In the genomic region with DNA sequence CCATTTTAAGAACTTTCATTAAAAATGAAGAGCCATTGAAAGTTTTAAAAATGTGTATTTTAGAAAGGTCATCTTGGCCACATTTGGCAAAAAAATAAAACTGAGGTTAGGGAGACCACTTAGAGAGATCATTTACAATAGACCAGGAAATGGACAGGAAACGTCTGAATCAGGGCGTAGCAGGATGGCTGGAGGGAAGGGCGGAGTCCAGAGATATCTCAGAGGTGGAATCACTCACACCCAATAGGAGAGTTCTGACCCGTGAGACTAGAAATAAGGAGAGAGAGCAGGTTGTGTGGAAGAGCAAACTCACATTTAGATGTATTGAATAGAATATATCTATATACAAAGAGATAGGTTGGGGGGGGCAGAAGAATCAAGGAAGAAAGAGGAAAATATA, we compare ENCODE assay signal across 23 cellular contexts.
A peak's percentile ranks its signal among the peaks of the same experiment; 100 is the strongest.
DNase-seq lines count a peak whose midpoint lies in the region; ATAC-seq, FAIRE-seq and TF ChIP-seq lines count a peak whose summit lies in the region.
"Had no signal": no experiment of that assay in that cellular context is flagged by ENCODE, and none has a peak within 500 bp of the region (broad histone marks: within the 10 kb centered on the region; RNA-seq: fewer than 3 reads in every experiment).

No MANE protein-coding gene starts in this region.

- H3K4me1 ChIP-seq in RWPE2 (ENCODE audit: insufficient read depth, poor library complexity, severe bottlenecking) = peaks cover 11% of the 10 kb centered on the region
- no peaks in the 10 kb centered on the region for H3K4me1 ChIP-seq in prostate gland (replicated peaks)
- H3K4me1 ChIP-seq: BE2C had no signal

- no peak for TF ChIP-seq POLR2A in prostate gland (IDR thresholded peaks at IDR 0.05)

- H3K27me3 ChIP-seq in RWPE2 (ENCODE audit: insufficient read depth, poor library complexity, severe bottlenecking) (no peaks in the 10 kb centered on the region), bronchial epithelial cell (ENCODE audit: control insufficient read depth, insufficient read depth, low read length) (no peaks in the 10 kb centered on the region), prostate gland (replicated peaks; ENCODE audit: insufficient read depth) (no peaks in the 10 kb centered on the region)
- H3K27me3 ChIP-seq: BE2C had no signal

- H3K36me3 ChIP-seq in RWPE2 (ENCODE audit: low read depth) = no peaks in the 10 kb centered on the region
- H3K36me3 ChIP-seq in bronchial epithelial cell (ENCODE audit: control insufficient read depth, insufficient read depth, low read length) = no peaks in the 10 kb centered on the region
- no peaks in the 10 kb centered on the region for H3K36me3 ChIP-seq in prostate gland
- H3K36me3 ChIP-seq: BE2C had no signal

- H3K36me3 Mint-ChIP-seq in activated T-cell treated with anti-CD3 and anti-CD28 coated beads, Interleukin-2, amount 50 U/mL, for 4 hours (ENCODE audit: insufficient read depth) = no peaks in the 10 kb centered on the region
- H3K36me3 Mint-ChIP-seq: CD14-positive monocyte; CD8-positive, alpha-beta memory T cell; IgD-negative memory B cell had no signal

- no peak for TF ChIP-seq CTCF in RWPE2 (IDR thresholded peaks at IDR 0.05; ENCODE audit: poor library complexity, severe bottlenecking)
- no peak for TF ChIP-seq CTCF in bronchial epithelial cell (IDR thresholded peaks at IDR 0.05; ENCODE audit: insufficient read depth, low read length, severe bottlenecking)
- TF ChIP-seq CTCF in prostate gland (IDR thresholded peaks at IDR 0.05) = no peak

- ATAC-seq in RWPE2 (ENCODE audit: low read depth) (peak; percentile 55; the same call in 1 of the 3 replicates), HG03378 (IDR thresholded peaks at IDR 0.05; ENCODE audit: unreplicated experiment) (no peak), Right ventricle myocardium inferior (no peak)
- no peak for ATAC-seq in activated T-cell treated with anti-CD3 and anti-CD28 coated beads, Interleukin-2, amount 50 U/mL, for 4 hours

- H3K9me3 Mint-ChIP-seq in activated T-cell treated with anti-CD3 and anti-CD28 coated beads, Interleukin-2, amount 50 U/mL, for 4 hours = peaks cover 8% of the 10 kb centered on the region

- no peaks in the 10 kb centered on the region for H3K9me3 ChIP-seq in RWPE2 (ENCODE audit: severe bottlenecking)
- H3K9me3 ChIP-seq in prostate gland = no peaks in the 10 kb centered on the region
- H3K9me3 ChIP-seq: BE2C had no signal

- H3K4me3 Mint-ChIP-seq in activated T-cell treated with anti-CD3 and anti-CD28 coated beads, Interleukin-2, amount 50 U/mL, for 4 hours = no peak overlapping the region
- H3K4me3 Mint-ChIP-seq: CD14-positive monocyte; CD8-positive, alpha-beta memory T cell; H9 had no signal

- no peak overlapping the region for H3K4me3 ChIP-seq in RWPE2 (ENCODE audit: severe bottlenecking)
- no peak overlapping the region for H3K4me3 ChIP-seq in bronchial epithelial cell (ENCODE audit: low read depth, low read length)
- no peak overlapping the region for H3K4me3 ChIP-seq in prostate gland
- H3K4me3 ChIP-seq: GM23248 had no signal

- H3K27me3 Mint-ChIP-seq in activated T-cell treated with anti-CD3 and anti-CD28 coated beads, Interleukin-2, amount 50 U/mL, for 4 hours (ENCODE audit: low read depth) = peaks cover 4% of the 10 kb centered on the region

- H3K27ac ChIP-seq in RWPE2 (ENCODE audit: poor library complexity, severe bottlenecking) (no peak overlapping the region), prostate gland (no peak overlapping the region)
- H3K27ac ChIP-seq: GM23248 had no signal

- 65% methylated on average over 4 of the region's 4 CpGs for WGBS in prostate gland

- DNase-seq in NCI-H226 = peak; percentile 47
- DNase-seq in RWPE2 (ENCODE audit: low spot score) = no peak
- peak; percentile 51 for DNase-seq in bronchial epithelial cell (ENCODE audit: low read depth)
- peak; percentile 32 to 61 for DNase-seq in lung microvascular endothelial cell (ENCODE audit: low read depth in 2 of 2)
- DNase-seq in prostate gland (ENCODE audit: low spot score) = no peak
- no peak for DNase-seq in Right ventricle myocardium inferior (ENCODE audit: missing footprints)
- no peak for DNase-seq in activated T-cell treated with anti-CD3 and anti-CD28 coated beads, Interleukin-2, amount 50 U/mL, for 4 hours
- DNase-seq: BE2C; CD8-positive, alpha-beta memory T cell; DMS 273 treated with DMSO at 0.1 percent for 48 hours; DMS79 treated with DMSO at 0.1 percent for 48 hours; GM23248; H9; NCI-H1048; NCI-H1417; NCI-H1694; NCI-H2029 treated with DMSO at 0.1 percent for 48 hours; NCI-H774; SHP77 treated with DMSO at 0.1 percent for 48 hours had no signal

- no peak for FAIRE-seq in bronchial epithelial cell (lab: Jason Lieb, UNC)
- FAIRE-seq: GM12892 had no signal

- intact Hi-C loops in prostate gland (cut with DNase I) = no loop called here
- intact Hi-C loops in Right ventricle myocardium inferior (cut with DNase I) = no loop called here

- no peaks in the 10 kb centered on the region for H3K4me1 Mint-ChIP-seq in activated T-cell treated with anti-CD3 and anti-CD28 coated beads, Interleukin-2, amount 50 U/mL, for 4 hours (ENCODE audit: low read depth)
- H3K4me1 Mint-ChIP-seq: CD14-positive monocyte; CD8-positive, alpha-beta memory T cell; H9; IgD-negative memory B cell had no signal

Comparison
In these comparisons a context has a peak if more than half of its experiments do, and no peak if none do; other contexts are left out.
1. DNase-seq: peak in NCI-H226 (single experiment), bronchial epithelial cell (single experiment) and lung microvascular endothelial cell (2 of 2); none in RWPE2 (single experiment), prostate gland (single experiment), Right ventricle myocardium inferior (single experiment) and activated T-cell treated with anti-CD3 and anti-CD28 coated beads, Interleukin-2, amount 50 U/mL, for 4 hours (single experiment).